In the genomic region with DNA sequence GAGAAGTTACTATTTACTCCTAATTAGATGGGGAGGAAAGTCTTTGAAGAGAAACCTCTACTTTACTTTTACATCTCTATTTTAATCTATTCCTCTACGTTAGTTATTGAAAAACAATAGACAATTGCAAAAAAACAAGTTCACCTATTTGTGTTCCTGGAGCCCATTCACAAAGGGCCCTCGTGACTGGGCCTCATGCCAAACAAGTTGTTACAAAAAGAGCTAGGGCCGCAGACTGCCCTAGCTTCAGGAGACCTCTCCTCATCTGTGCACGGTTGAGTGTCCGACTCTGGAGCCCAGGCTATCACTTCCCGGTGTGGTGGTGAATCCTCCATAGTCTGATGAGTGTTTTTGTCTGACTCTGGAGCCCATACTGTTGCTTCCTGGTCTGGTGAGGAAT, we compare ENCODE assay signal across 17 cellular contexts.
DNase-seq lines count a peak whose midpoint lies in the region; FAIRE-seq and TF ChIP-seq lines count a peak whose summit lies in the region.
"Had no signal": no experiment of that assay in that cellular context is flagged by ENCODE, and none has a peak within 500 bp of the region (broad histone marks: within the 10 kb centered on the region; RNA-seq: fewer than 3 reads in every experiment).

No MANE protein-coding gene starts in this region.

- DNase-seq in LNCaP clone FGC (ENCODE audit: low read depth) (peak; percentile 15), H1 (ENCODE audit: low read depth in 1 of 2, low spot score in 2 of 2) (no peak), stomach (no peak), epidermal melanocyte (ENCODE audit: insufficient read length, low spot score) (no peak), NCI-H1092 treated with DMSO at 0.1 percent for 48 hours (lab: John Stamatoyannopoulos, UW) (no peak), HAP-1 (ENCODE audit: low spot score in 2 of 2) (no peak)
- DNase-seq: AML-193; Calu3; CD4-positive, alpha-beta memory T cell; H7; KBM-7 had no signal

- no peak overlapping the region for H4K91ac ChIP-seq in H1 (replicated peaks; ENCODE audit: insufficient read length, low read length)

- H3K18ac ChIP-seq in H1 (ENCODE audit: extremely low read depth, low read length): peak overlapping the region; percentile 48; the same call in 1 of the 2 replicates

- H3K4me2 ChIP-seq in H1 (ENCODE audit: insufficient read depth in 1 of 2, low read depth in 2 of 2, low read length in 2 of 2): no peak overlapping the region
- H3K4me2 ChIP-seq: A549, GM23338 had no signal

- POLR2A ChIA-PET in H1 (lab: Charles Lee; ENCODE audit: partially characterized antibody): interaction anchor here (1.3 kb wide), 1 partner anchor 65 kb away, joined by 3 read pairs; no protein-coding TSS in a partner anchor

- H3K56ac ChIP-seq in H1 (replicated peaks; ENCODE audit: insufficient read length, low read depth, low read length): no peak overlapping the region

- no peak overlapping the region for H4K5ac ChIP-seq in H1 (ENCODE audit: insufficient read length, low read depth, low read length)

- in situ Hi-C loops in HAP-1 (cut with MboI; ENCODE audit: low sequenced_read_pairs): no loop called here

- peak overlapping the region; percentile 50; the same call in 1 of the 2 replicates for H2BK12ac ChIP-seq in H1 (ENCODE audit: low read depth, low read length)

- H2BK20ac ChIP-seq in H1 (ENCODE audit: low read length): peak overlapping the region; percentile 72; the same call in 1 of the 2 replicates

- H3K9me3 ChIP-seq in H1 (ENCODE audit: insufficient read depth in 2 of 2, low read depth in 1 of 2, low read length in 1 of 2) (no peaks in the 10 kb centered on the region; a peak in 1 of 4 replicates), stomach (peaks cover 0 to 51% (median 7%) of the 10 kb centered on the region in 4 donors), HAP-1 (no peaks in the 10 kb centered on the region; the same call in 1 of the 2 replicates)
- H3K9me3 ChIP-seq: A549 had no signal

- no peak overlapping the region for H3K9ac ChIP-seq in H1 (replicated peaks in 1 of 4; ENCODE audit: extremely low read depth in 1 of 4, low read depth in 3 of 4, low read length in 3 of 4)

- TF ChIP-seq POLR2A in H1 (IDR thresholded peaks at IDR 0.05; ENCODE audit: control extremely low read depth in 1 of 2, low read depth in 2 of 2, low read length in 2 of 2) (no peak), stomach (IDR thresholded peaks at IDR 0.05) (no peak)

- no peak overlapping the region for H2AK5ac ChIP-seq in H1 (ENCODE audit: low read depth, low read length)

- intact Hi-C loops in stomach (cut with DNase I; ENCODE audit: low total_unique reads): no loop called here

- no peak for TF ChIP-seq EP300 in H1 (IDR thresholded peaks at IDR 0.05; ENCODE audit: borderline replicate concordance in 1 of 2, low read depth in 2 of 2, low read length in 2 of 2)
- TF ChIP-seq EP300 in stomach (IDR thresholded peaks at IDR 0.05): no peak

- no peak for TF ChIP-seq RAD21 in H1 (IDR thresholded peaks at IDR 0.05 in 1 of 2, conservative IDR thresholded peaks at IDR 0.05 in 1 of 2; ENCODE audit: low read depth in 2 of 2, low read length in 2 of 2)

- no peak overlapping the region for H2AFZ ChIP-seq in H1 (ENCODE audit: low read length)
- H2AFZ ChIP-seq: GM23338 had no signal

- TF ChIP-seq CTCF in C4-2B (conservative IDR thresholded peaks at IDR 0.05) (no peak), LNCaP clone FGC (IDR thresholded peaks at IDR 0.05; ENCODE audit: control insufficient read depth, extremely low read depth, insufficient read depth) (no peak), H1 (IDR thresholded peaks at IDR 0.05; ENCODE audit: control extremely low read depth in 1 of 3, insufficient read depth in 1 of 3, low read depth in 1 of 3, low read length in 3 of 3) (no peak), stomach (IDR thresholded peaks at IDR 0.05) (no peak)

- H2BK15ac ChIP-seq in H1 (ENCODE audit: low read length): no peak overlapping the region

- H3K4me3 ChIP-seq in LNCaP clone FGC (ENCODE audit: low read depth, low read length) (no peak overlapping the region), H1 (ENCODE audit: extremely low read depth in 1 of 4, insufficient read depth in 2 of 4, low read depth in 3 of 4, low read length in 4 of 4) (no peak overlapping the region), stomach (no peak overlapping the region), HAP-1 (no peak overlapping the region)
- H3K4me3 ChIP-seq: A549, GM23338 had no signal

- H2BK5ac ChIP-seq in H1 (ENCODE audit: low read depth, low read length): no peak overlapping the region

- H3K4me1 ChIP-seq in H1 (replicated peaks in 1 of 4; ENCODE audit: control insufficient read depth in 3 of 4, insufficient read depth in 4 of 4, low read length in 3 of 4) (peaks cover 0 to 3% (median 2%) of the 10 kb centered on the region in 4 experiments; a peak in 3 of 7 replicates), stomach (no peaks in the 10 kb centered on the region), HAP-1 (no peaks in the 10 kb centered on the region)
- H3K4me1 ChIP-seq: A549 had no signal

- peak overlapping the region; percentile 54 for H2BK120ac ChIP-seq in H1 (replicated peaks; ENCODE audit: low read depth, low read length)

- no peak for FAIRE-seq in H1 (lab: Jason Lieb, UNC)
- FAIRE-seq: A549, GM12892, GM18507, HepG2 had no signal

- 97% methylated on average over 6 of the region's 6 CpGs; no CpG with 5 or more reads in 1 of the 2 experiments for WGBS in H1 (ENCODE audit: extremely low coverage in 1 of 2, insufficient coverage in 1 of 2, insufficient read length in 1 of 2, insufficient replicate concordance in 2 of 2, low coverage in 1 of 2, low lambda C conversion rate in 2 of 2, missing lambda C conversion rate in 1 of 2), 2 experiments
- 57 to 71% (median 59%) methylated on average over 6 of the region's 6 CpGs for WGBS in stomach, 5 donors

- no peaks in the 10 kb centered on the region for H3K79me1 ChIP-seq in H1 (ENCODE audit: low read depth, low read length)

- no peak overlapping the region for H3K4ac ChIP-seq in H1 (replicated peaks; ENCODE audit: insufficient read length, low read depth, low read length)

- H3K23ac ChIP-seq in H1 (ENCODE audit: insufficient read length): no peak overlapping the region

- no peaks in the 10 kb centered on the region for H3K79me2 ChIP-seq in H1 (ENCODE audit: control insufficient read depth in 1 of 2, insufficient read depth in 2 of 2, low read length in 2 of 2)

- H3K36me3 ChIP-seq in H1 (ENCODE audit: control insufficient read depth in 2 of 4, insufficient read depth in 4 of 4, low read length in 3 of 4) (0 out of 8 replicates have a peak, but pooled peaks cover 0 to under 1% (median 0%) of the 10 kb centered on the region in 4 experiments), stomach (no peaks in the 10 kb centered on the region), HAP-1 (replicated peaks) (no peaks in the 10 kb centered on the region)

- no peak overlapping the region for H3K14ac ChIP-seq in H1 (ENCODE audit: insufficient read length)

- CTCF ChIA-PET in H1 (lab: Charles Lee; ENCODE audit: partially characterized antibody): no interaction called here

- no peaks in the 10 kb centered on the region for H3K23me2 ChIP-seq in H1 (ENCODE audit: low read depth, low read length)

- no peaks in the 10 kb centered on the region for H4K20me1 ChIP-seq in H1 (replicated peaks in 1 of 2; ENCODE audit: control insufficient read depth in 1 of 2, insufficient read depth in 2 of 2, low read length in 2 of 2)

- no peak overlapping the region for H4K8ac ChIP-seq in H1 (ENCODE audit: extremely low read depth, insufficient read depth, low read length)

- H3K27ac ChIP-seq in C4-2B (peak overlapping the region; percentile 59), H1 (ENCODE audit: low read depth, low read length) (no peak overlapping the region), stomach (peak overlapping the region in 3 of 5 donors; percentile 35 to 81 (median 49))
- H3K27ac ChIP-seq: A549 had no signal

- peaks cover 0 to 3% (median 0%) of the 10 kb centered on the region in 4 experiments; a peak in 2 of 7 replicates for H3K27me3 ChIP-seq in H1 (replicated peaks in 1 of 4; ENCODE audit: control insufficient read depth in 3 of 4, extremely low read depth in 1 of 4, insufficient read depth in 3 of 4, low read length in 3 of 4)
- no peaks in the 10 kb centered on the region for H3K27me3 ChIP-seq in stomach
- no peaks in the 10 kb centered on the region for H3K27me3 ChIP-seq in HAP-1 (ENCODE audit: low read depth)

TF ChIP-seq in H1, 55 proteins besides CTCF, POLR2A, EP300 and RAD21:
- no peak for TF ChIP-seq BRCA1 (IDR thresholded peaks at IDR 0.05; ENCODE audit: low read depth, low read length)
- no peak for TF ChIP-seq POU5F1 (IDR thresholded peaks at IDR 0.05; ENCODE audit: low read depth, low read length)
- no peak for TF ChIP-seq TBP (IDR thresholded peaks at IDR 0.05; ENCODE audit: low read depth, low read length)
